Comparison of ENCODE assay signal across 8 cellular contexts in the genomic region with DNA sequence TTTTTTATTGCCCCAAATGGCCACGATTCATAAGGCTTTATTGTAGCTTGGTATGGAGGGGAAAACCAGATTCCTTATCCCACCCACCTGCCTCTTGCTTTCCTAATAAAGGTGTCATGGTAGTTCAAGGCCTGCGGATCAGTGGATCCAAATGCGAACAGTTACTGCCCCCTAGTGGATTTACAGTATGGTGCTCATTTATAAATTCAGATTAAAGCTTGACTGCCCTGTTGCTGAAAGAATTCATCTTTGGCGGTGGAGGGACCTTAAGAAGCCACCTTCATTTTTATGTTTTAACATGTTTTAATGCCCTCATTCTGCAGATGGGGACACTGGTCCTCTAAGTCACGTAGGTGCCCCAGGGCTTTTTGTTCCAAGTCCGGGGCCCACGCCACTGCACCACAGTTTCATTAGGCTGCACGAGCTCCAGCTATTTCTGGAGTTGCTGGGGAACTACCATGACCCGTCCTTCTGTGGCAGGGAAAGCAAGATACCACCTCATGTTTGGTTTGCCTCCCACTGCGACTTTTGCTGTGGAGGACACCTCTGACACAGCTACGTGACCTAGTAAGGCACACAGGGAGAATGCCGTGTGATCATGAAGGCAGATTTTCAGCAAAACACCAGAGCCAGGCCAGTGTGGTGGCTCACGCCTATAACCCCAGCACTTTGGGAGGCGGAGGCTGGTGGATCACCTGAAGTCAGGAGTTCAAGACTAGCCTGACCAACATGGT. TPM values are rescaled to one million over a fixed set of nuclear protein-coding genes. Genes with fewer than 3 reads are reported as not detected.
DNase-seq lines count a peak whose midpoint lies in the region; ATAC-seq lines count a peak whose summit lies in the region.

No MANE protein-coding gene starts in this region.

- no peak overlapping the region for H3K18ac ChIP-seq in mesendoderm (ENCODE audit: low read length)

- H3K56ac ChIP-seq in mesendoderm (ENCODE audit: low read length) = peak overlapping the region; percentile 1

- no peak overlapping the region for H2BK5ac ChIP-seq in mesendoderm (ENCODE audit: low read length)

- no peak overlapping the region for H4K5ac ChIP-seq in mesendoderm (ENCODE audit: low read length)

- no peak overlapping the region for H3K4ac ChIP-seq in mesendoderm (ENCODE audit: low read depth, low read length)

- H3K4me3 ChIP-seq in mesendoderm (ENCODE audit: low read length) = no peak overlapping the region

- peaks cover 30% of the 10 kb centered on the region for H3K4me1 Mint-ChIP-seq in stimulated activated naive CD8-positive, alpha-beta T cell treated with anti-CD3 and anti-CD28 coated beads, Interleukin-15, amount 100 ng/mL, for 72 hours

- H3K79me1 ChIP-seq in mesendoderm (ENCODE audit: low read length) = no peaks in the 10 kb centered on the region

- no peaks in the 10 kb centered on the region for H3K27me3 ChIP-seq in mesendoderm (ENCODE audit: insufficient read depth, low read length, poor library complexity)

- H3K9ac ChIP-seq in mesendoderm (ENCODE audit: low read length) = no peak overlapping the region

- H3K27ac ChIP-seq in mesendoderm (ENCODE audit: low read depth, low read length) = no peak overlapping the region

- H3K4me2 ChIP-seq in mesendoderm (ENCODE audit: low read length) = no peak overlapping the region

- H3K4me1 ChIP-seq in mesendoderm (ENCODE audit: control insufficient read depth, low read depth, low read length) = no peaks in the 10 kb centered on the region

- H2AK5ac ChIP-seq in mesendoderm (ENCODE audit: low read length) = no peak overlapping the region

- WGBS in mesendoderm (ENCODE audit: extremely low coverage, insufficient coverage, low lambda C conversion rate) = no CpG with 5 or more reads among the region's 14 CpGs

- ATAC-seq in stimulated activated naive CD8-positive, alpha-beta T cell treated with anti-CD3 and anti-CD28 coated beads, Interleukin-15, amount 100 ng/mL, for 72 hours = peak; percentile 34
- ATAC-seq in stimulated activated naive CD8-positive, alpha-beta T cell treated with anti-CD3 and anti-CD28 coated beads, Interleukin-15, Interleukin-2, amounts not matched to agents 100 U/mL and 50 U/mL, for 24 hours = no peak
- ATAC-seq in GM18511 (IDR thresholded peaks at IDR 0.05; ENCODE audit: unreplicated experiment) = no peak
- no peak for ATAC-seq in HG02610 (IDR thresholded peaks at IDR 0.05; ENCODE audit: unreplicated experiment)

- H3K23ac ChIP-seq in mesendoderm (ENCODE audit: low read length) = no peak overlapping the region

- in situ Hi-C loops in SK-MEL-5 (cut with HindIII; ENCODE audit: low pct_unique_long_range_greater_than_20kb, low sequenced_read_pairs) = no loop called here

- H3K27ac Mint-ChIP-seq in stimulated activated naive CD8-positive, alpha-beta T cell treated with anti-CD3 and anti-CD28 coated beads, Interleukin-15, amount 100 ng/mL, for 72 hours = no peak overlapping the region

- no peaks in the 10 kb centered on the region for H3K27me3 Mint-ChIP-seq in stimulated activated naive CD8-positive, alpha-beta T cell treated with anti-CD3 and anti-CD28 coated beads, Interleukin-15, amount 100 ng/mL, for 72 hours

- peaks cover 0 to 11% of the 10 kb centered on the region in 2 donors for H3K9me3 Mint-ChIP-seq in stimulated activated naive CD8-positive, alpha-beta T cell treated with anti-CD3 and anti-CD28 coated beads, Interleukin-15, amount 100 ng/mL, for 72 hours

- H3K36me3 ChIP-seq in mesendoderm (ENCODE audit: control insufficient read depth, insufficient read depth, low read length) = no peaks in the 10 kb centered on the region

- no peak overlapping the region for H4K8ac ChIP-seq in mesendoderm (ENCODE audit: low read depth, low read length)

- no peak overlapping the region for H3K4me3 Mint-ChIP-seq in stimulated activated naive CD8-positive, alpha-beta T cell treated with anti-CD3 and anti-CD28 coated beads, Interleukin-15, amount 100 ng/mL, for 72 hours

- H2BK120ac ChIP-seq in mesendoderm (ENCODE audit: low read depth, low read length) = no peak overlapping the region

- H3K79me2 ChIP-seq in mesendoderm (ENCODE audit: control insufficient read depth, insufficient read depth, low read length) = no peaks in the 10 kb centered on the region

- DNase-seq in stimulated activated naive CD8-positive, alpha-beta T cell treated with anti-CD3 and anti-CD28 coated beads, Interleukin-15, amount 100 ng/mL, for 72 hours = peak; percentile 36 to 44
- no peak for DNase-seq in stimulated activated naive CD8-positive, alpha-beta T cell treated with anti-CD3 and anti-CD28 coated beads, Interleukin-15, Interleukin-2, amounts not matched to agents 100 U/mL and 50 U/mL, for 24 hours
- DNase-seq in MV-4-11 (lab: John Stamatoyannopoulos, UW) = peak; percentile 54
- DNase-seq in SK-MEL-5 (ENCODE audit: low read depth, low spot score) = peak; percentile 71
- peak; percentile 55 for DNase-seq in ecto neural progenitor cell (ENCODE audit: low spot score)
- DNase-seq in mesendoderm = peak; percentile 75

- H2BK15ac ChIP-seq in mesendoderm (replicated peaks; ENCODE audit: low read depth) = no peak overlapping the region

RNA-seq across cellular contexts. Expression of a gene that starts 15.6 kb away (rescaled TPM):
- 54.5 and 61.8 TPM in 2 replicates for total RNA-seq in SK-MEL-5 (2014; rRNA removed; shearing (Covaris generic))
- 66.3 and 84.2 TPM in 2 replicates for polyA plus RNA-seq in SK-MEL-5 (2015; cell fraction: cytosol; rRNA removed)
- 61.9 and 70.5 TPM in 2 replicates for polyA plus RNA-seq in SK-MEL-5 (2015; cell fraction: nucleus; rRNA removed)
- polyA plus RNA-seq in mesendoderm (2013, experiment 1 of 2) = 33.6 TPM
- 33.1 TPM for polyA plus RNA-seq in mesendoderm (2013, experiment 2 of 2)
